ENCODE assay signal across 1 cellular context in genomic region chr22:19644314-19645223, GRCh38.
A peak's percentile ranks its signal among the peaks of the same experiment; 100 is the strongest.
TF ChIP-seq lines count a peak whose summit lies in the region.

No MANE protein-coding gene starts in this region.

TF ChIP-seq in K562, 482 proteins besides CTCF, POLR2A, EP300 and RAD21 (continued from another document and continues in another):
- TF ChIP-seq, protein P1, sequence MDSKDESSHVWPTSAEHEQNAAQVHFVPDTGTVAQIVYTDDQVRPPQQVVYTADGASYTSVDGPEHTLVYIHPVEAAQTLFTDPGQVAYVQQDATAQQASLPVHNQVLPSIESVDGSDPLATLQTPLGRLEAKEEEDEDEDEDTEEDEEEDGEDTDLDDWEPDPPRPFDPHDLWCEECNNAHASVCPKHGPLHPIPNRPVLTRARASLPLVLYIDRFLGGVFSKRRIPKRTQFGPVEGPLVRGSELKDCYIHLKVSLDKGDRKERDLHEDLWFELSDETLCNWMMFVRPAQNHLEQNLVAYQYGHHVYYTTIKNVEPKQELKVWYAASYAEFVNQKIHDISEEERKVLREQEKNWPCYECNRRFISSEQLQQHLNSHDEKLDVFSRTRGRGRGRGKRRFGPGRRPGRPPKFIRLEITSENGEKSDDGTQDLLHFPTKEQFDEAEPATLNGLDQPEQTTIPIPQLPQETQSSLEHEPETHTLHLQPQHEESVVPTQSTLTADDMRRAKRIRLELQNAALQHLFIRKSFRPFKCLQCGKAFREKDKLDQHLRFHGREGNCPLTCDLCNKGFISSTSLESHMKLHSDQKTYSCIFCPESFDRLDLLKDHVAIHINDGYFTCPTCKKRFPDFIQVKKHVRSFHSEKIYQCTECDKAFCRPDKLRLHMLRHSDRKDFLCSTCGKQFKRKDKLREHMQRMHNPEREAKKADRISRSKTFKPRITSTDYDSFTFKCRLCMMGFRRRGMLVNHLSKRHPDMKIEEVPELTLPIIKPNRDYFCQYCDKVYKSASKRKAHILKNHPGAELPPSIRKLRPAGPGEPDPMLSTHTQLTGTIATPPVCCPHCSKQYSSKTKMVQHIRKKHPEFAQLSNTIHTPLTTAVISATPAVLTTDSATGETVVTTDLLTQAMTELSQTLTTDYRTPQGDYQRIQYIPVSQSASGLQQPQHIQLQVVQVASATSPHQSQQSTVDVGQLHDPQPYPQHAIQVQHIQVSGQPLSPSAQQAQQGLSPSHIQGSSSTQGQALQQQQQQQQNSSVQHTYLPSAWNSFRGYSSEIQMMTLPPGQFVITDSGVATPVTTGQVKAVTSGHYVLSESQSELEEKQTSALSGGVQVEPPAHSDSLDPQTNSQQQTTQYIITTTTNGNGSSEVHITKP (IDR thresholded peaks at IDR 0.05; ENCODE audit: partially characterized antibody) = peak; percentile 14
- no peak for TF ChIP-seq YBX1 (IDR thresholded peaks at IDR 0.05)
- TF ChIP-seq CEBPG (CRISPR knock-in tag; IDR thresholded peaks at IDR 0.05) = no peak
- TF ChIP-seq CEBPG (tag; conservative IDR thresholded peaks at IDR 0.05 in 1 of 2, IDR thresholded peaks at IDR 0.05 in 1 of 2) = no peak
- TF ChIP-seq CSDE1 (IDR thresholded peaks at IDR 0.05) = no peak
- TF ChIP-seq ZNF24 (IDR thresholded peaks at IDR 0.05) = no peak
- no peak for TF ChIP-seq E4F1 (CRISPR knock-in tag; IDR thresholded peaks at IDR 0.05; ENCODE audit: borderline replicate concordance)
- TF ChIP-seq ZBTB43 (CRISPR knock-in tag; IDR thresholded peaks at IDR 0.05) = no peak
- TF ChIP-seq ZNF324 (CRISPR knock-in tag; IDR thresholded peaks at IDR 0.05) = no peak
- no peak for TF ChIP-seq CBFB (CRISPR knock-in tag; IDR thresholded peaks at IDR 0.05)
- 0 out of 2 replicates have a peak, but pooled peaks have one; percentile 13 for TF ChIP-seq DMBX1 (CRISPR knock-in tag; IDR thresholded peaks at IDR 0.05; ENCODE audit: borderline replicate concordance)
- no peak for TF ChIP-seq GTF2F1 (IDR thresholded peaks at IDR 0.05; ENCODE audit: low read depth, low read length)
- no peak for TF ChIP-seq FOXA3 (CRISPR knock-in tag; conservative IDR thresholded peaks at IDR 0.05 in 1 of 2, IDR thresholded peaks at IDR 0.05 in 1 of 2)
- TF ChIP-seq POLR2G (IDR thresholded peaks at IDR 0.05; ENCODE audit: low read depth, low read length) = no peak
- no peak for TF ChIP-seq NELFE (IDR thresholded peaks at IDR 0.05; ENCODE audit: insufficient read depth, insufficient read length)
- TF ChIP-seq SRSF3 (IDR thresholded peaks at IDR 0.05; ENCODE audit: insufficient read depth, low read length) = no peak
- peak; percentile 73 for TF ChIP-seq ZBTB7A (IDR thresholded peaks at IDR 0.05; ENCODE audit: borderline replicate concordance, control insufficient read depth, low read depth, low read length)
- no peak for TF ChIP-seq MAFG (tag; conservative IDR thresholded peaks at IDR 0.05)
- TF ChIP-seq, protein P2, sequence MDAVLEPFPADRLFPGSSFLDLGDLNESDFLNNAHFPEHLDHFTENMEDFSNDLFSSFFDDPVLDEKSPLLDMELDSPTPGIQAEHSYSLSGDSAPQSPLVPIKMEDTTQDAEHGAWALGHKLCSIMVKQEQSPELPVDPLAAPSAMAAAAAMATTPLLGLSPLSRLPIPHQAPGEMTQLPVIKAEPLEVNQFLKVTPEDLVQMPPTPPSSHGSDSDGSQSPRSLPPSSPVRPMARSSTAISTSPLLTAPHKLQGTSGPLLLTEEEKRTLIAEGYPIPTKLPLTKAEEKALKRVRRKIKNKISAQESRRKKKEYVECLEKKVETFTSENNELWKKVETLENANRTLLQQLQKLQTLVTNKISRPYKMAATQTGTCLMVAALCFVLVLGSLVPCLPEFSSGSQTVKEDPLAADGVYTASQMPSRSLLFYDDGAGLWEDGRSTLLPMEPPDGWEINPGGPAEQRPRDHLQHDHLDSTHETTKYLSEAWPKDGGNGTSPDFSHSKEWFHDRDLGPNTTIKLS (IDR thresholded peaks at IDR 0.05; ENCODE audit: borderline replicate concordance, low read depth) = no peak
- no peak for TF ChIP-seq MTA1 (IDR thresholded peaks at IDR 0.05; ENCODE audit: borderline replicate concordance)
- TF ChIP-seq, protein P3, sequence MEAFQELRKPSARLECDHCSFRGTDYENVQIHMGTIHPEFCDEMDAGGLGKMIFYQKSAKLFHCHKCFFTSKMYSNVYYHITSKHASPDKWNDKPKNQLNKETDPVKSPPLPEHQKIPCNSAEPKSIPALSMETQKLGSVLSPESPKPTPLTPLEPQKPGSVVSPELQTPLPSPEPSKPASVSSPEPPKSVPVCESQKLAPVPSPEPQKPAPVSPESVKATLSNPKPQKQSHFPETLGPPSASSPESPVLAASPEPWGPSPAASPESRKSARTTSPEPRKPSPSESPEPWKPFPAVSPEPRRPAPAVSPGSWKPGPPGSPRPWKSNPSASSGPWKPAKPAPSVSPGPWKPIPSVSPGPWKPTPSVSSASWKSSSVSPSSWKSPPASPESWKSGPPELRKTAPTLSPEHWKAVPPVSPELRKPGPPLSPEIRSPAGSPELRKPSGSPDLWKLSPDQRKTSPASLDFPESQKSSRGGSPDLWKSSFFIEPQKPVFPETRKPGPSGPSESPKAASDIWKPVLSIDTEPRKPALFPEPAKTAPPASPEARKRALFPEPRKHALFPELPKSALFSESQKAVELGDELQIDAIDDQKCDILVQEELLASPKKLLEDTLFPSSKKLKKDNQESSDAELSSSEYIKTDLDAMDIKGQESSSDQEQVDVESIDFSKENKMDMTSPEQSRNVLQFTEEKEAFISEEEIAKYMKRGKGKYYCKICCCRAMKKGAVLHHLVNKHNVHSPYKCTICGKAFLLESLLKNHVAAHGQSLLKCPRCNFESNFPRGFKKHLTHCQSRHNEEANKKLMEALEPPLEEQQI (IDR thresholded peaks at IDR 0.05) = no peak
- no peak for TF ChIP-seq POLR2AphosphoS5 (IDR thresholded peaks at IDR 0.05; ENCODE audit: control insufficient read depth, insufficient read depth, low read depth, low read length)
- no peak for TF ChIP-seq MNT (conservative IDR thresholded peaks at IDR 0.05)
- no peak for TF ChIP-seq NFIX (CRISPR knock-in tag; IDR thresholded peaks at IDR 0.05; ENCODE audit: low read depth)
- TF ChIP-seq, protein P4, sequence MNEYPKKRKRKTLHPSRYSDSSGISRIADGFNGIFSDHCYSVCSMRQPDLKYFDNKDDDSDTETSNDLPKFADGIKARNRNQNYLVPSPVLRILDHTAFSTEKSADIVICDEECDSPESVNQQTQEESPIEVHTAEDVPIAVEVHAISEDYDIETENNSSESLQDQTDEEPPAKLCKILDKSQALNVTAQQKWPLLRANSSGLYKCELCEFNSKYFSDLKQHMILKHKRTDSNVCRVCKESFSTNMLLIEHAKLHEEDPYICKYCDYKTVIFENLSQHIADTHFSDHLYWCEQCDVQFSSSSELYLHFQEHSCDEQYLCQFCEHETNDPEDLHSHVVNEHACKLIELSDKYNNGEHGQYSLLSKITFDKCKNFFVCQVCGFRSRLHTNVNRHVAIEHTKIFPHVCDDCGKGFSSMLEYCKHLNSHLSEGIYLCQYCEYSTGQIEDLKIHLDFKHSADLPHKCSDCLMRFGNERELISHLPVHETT (CRISPR knock-in tag; conservative IDR thresholded peaks at IDR 0.05 in 1 of 2, IDR thresholded peaks at IDR 0.05 in 1 of 2) = no peak
- TF ChIP-seq REST (CRISPR knock-in tag; IDR thresholded peaks at IDR 0.05; ENCODE audit: low read depth) = 0 out of 2 replicates have a peak, but pooled peaks have one; percentile 38
- no peak for TF ChIP-seq PYGO2 (tag; IDR thresholded peaks at IDR 0.05)
- no peak for TF ChIP-seq ASH1L (IDR thresholded peaks at IDR 0.05; ENCODE audit: borderline replicate concordance, low read depth, partially characterized antibody)
- TF ChIP-seq ZNF224 (CRISPR knock-in tag; IDR thresholded peaks at IDR 0.05) = no peak
- no peak for TF ChIP-seq TEAD4 (IDR thresholded peaks at IDR 0.05; ENCODE audit: low read length)
- TF ChIP-seq TEAD4 (CRISPR knock-in tag; IDR thresholded peaks at IDR 0.05; ENCODE audit: borderline replicate concordance) = no peak
- TF ChIP-seq RFX1 (IDR thresholded peaks at IDR 0.05) = no peak
- no peak for TF ChIP-seq U2AF2 (optimal IDR thresholded peaks at IDR 0.05; ENCODE audit: low read depth, low read length)
- TF ChIP-seq, protein P5, sequence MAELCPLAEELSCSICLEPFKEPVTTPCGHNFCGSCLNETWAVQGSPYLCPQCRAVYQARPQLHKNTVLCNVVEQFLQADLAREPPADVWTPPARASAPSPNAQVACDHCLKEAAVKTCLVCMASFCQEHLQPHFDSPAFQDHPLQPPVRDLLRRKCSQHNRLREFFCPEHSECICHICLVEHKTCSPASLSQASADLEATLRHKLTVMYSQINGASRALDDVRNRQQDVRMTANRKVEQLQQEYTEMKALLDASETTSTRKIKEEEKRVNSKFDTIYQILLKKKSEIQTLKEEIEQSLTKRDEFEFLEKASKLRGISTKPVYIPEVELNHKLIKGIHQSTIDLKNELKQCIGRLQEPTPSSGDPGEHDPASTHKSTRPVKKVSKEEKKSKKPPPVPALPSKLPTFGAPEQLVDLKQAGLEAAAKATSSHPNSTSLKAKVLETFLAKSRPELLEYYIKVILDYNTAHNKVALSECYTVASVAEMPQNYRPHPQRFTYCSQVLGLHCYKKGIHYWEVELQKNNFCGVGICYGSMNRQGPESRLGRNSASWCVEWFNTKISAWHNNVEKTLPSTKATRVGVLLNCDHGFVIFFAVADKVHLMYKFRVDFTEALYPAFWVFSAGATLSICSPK (IDR thresholded peaks at IDR 0.05; ENCODE audit: borderline replicate concordance) = no peak
- TF ChIP-seq, protein P6, sequence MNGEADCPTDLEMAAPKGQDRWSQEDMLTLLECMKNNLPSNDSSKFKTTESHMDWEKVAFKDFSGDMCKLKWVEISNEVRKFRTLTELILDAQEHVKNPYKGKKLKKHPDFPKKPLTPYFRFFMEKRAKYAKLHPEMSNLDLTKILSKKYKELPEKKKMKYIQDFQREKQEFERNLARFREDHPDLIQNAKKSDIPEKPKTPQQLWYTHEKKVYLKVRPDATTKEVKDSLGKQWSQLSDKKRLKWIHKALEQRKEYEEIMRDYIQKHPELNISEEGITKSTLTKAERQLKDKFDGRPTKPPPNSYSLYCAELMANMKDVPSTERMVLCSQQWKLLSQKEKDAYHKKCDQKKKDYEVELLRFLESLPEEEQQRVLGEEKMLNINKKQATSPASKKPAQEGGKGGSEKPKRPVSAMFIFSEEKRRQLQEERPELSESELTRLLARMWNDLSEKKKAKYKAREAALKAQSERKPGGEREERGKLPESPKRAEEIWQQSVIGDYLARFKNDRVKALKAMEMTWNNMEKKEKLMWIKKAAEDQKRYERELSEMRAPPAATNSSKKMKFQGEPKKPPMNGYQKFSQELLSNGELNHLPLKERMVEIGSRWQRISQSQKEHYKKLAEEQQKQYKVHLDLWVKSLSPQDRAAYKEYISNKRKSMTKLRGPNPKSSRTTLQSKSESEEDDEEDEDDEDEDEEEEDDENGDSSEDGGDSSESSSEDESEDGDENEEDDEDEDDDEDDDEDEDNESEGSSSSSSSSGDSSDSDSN (IDR thresholded peaks at IDR 0.05; ENCODE audit: borderline replicate concordance in 1 of 2, low read depth in 2 of 2, low read length in 2 of 2) = no peak
